8 cellular contexts compared by ENCODE assay signal in the genomic region with DNA sequence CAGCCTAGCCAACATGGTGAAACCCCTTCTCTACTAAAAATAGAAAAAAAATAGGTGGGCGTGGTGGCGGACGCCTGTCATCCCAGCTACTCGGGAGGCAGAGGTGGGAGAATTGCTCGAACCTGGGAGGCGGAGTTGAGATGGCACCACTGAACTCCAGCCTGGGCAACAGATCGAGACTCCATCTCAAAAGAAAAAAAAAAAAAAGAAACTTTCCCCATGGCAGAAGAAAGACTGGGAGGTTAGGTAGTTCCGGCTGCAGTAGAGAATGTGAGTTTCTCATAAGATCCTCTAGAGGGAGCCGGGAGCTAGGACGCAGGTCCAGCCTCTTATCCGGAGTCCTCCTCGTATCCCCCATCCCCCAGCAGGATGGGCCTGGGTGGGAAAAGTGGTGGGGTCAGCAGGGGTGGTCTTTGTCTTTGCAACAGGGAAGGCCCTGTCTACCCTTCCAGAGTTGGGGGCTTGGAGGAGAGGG. TPM values are rescaled to one million over a fixed set of nuclear protein-coding genes. Genes with fewer than 3 reads are reported as not detected.
DNase-seq lines count a peak whose midpoint lies in the region; ATAC-seq, FAIRE-seq and TF ChIP-seq lines count a peak whose summit lies in the region.

No MANE protein-coding gene starts in this region.

- no peak overlapping the region for H3K4ac ChIP-seq in neuronal stem cell (ENCODE audit: low read length)

- peak; percentile 83 for TF ChIP-seq CTCF in C4-2B (conservative IDR thresholded peaks at IDR 0.05)
- peak; percentile 64 for TF ChIP-seq CTCF in VCaP (conservative IDR thresholded peaks at IDR 0.05)
- TF ChIP-seq CTCF in fibroblast of the aortic adventitia (IDR thresholded peaks at IDR 0.05; ENCODE audit: insufficient read depth, low read length), result peak; percentile 81

- no peak overlapping the region for H3K18ac ChIP-seq in neuronal stem cell (ENCODE audit: low read length)

- H3K9ac ChIP-seq in neuronal stem cell (ENCODE audit: low read depth, low read length, poor library complexity), result no peak overlapping the region

- H2BK12ac ChIP-seq in neuronal stem cell (ENCODE audit: low read length), result no peak overlapping the region

- no peak overlapping the region for H2AK5ac ChIP-seq in neuronal stem cell (ENCODE audit: low read depth, low read length)

- no peaks in the 10 kb centered on the region for H3K9me3 ChIP-seq in neuronal stem cell (replicated peaks in 1 of 2; ENCODE audit: control insufficient read depth in 2 of 2, insufficient read depth in 1 of 2, low read depth in 1 of 2, low read length in 2 of 2)

- H3K79me1 ChIP-seq in neuronal stem cell (ENCODE audit: low read depth, low read length), result no peaks in the 10 kb centered on the region

- no peak overlapping the region for H2BK120ac ChIP-seq in neuronal stem cell (ENCODE audit: low read depth, low read length)

- no peak overlapping the region for H2BK5ac ChIP-seq in neuronal stem cell (ENCODE audit: low read length)

- peak overlapping the region; percentile 21 for H2AFZ ChIP-seq in neuronal stem cell (ENCODE audit: low read length)

- no peak overlapping the region for H2BK15ac ChIP-seq in neuronal stem cell (ENCODE audit: low read length)

- ATAC-seq in GM19351 (IDR thresholded peaks at IDR 0.05; ENCODE audit: unreplicated experiment) (no peak), HG02571 (IDR thresholded peaks at IDR 0.05; ENCODE audit: unreplicated experiment) (no peak)

- H3K4me2 ChIP-seq in neuronal stem cell (ENCODE audit: insufficient read depth, low read length, poor library complexity, severe bottlenecking), result no peak overlapping the region

- H3K36me3 ChIP-seq in neuronal stem cell (replicated peaks in 1 of 2; ENCODE audit: control insufficient read depth in 2 of 2, insufficient read depth in 2 of 2, low read length in 2 of 2), result no peaks in the 10 kb centered on the region

- H3K27me3 ChIP-seq in neuronal stem cell (ENCODE audit: control insufficient read depth in 3 of 3, insufficient read depth in 3 of 3, low read depth in 1 of 3, low read length in 3 of 3), result no peaks in the 10 kb centered on the region

- FAIRE-seq in GM18507 (lab: Jason Lieb, UNC), result peak; percentile 78

- DNase-seq in GM18507 (ENCODE audit: extremely low spot score, insufficient read length, low read depth) (peak; percentile 58), NCI-H2196 (lab: John Stamatoyannopoulos, UW; ENCODE audit: unreplicated experiment) (peak; percentile 64), fibroblast of the aortic adventitia (ENCODE audit: low read depth) (peak; percentile 79), neuronal stem cell (ENCODE audit: low spot score) (peak; percentile 56)

- H3K14ac ChIP-seq in neuronal stem cell (ENCODE audit: low read length), result no peak overlapping the region

- WGBS in neuronal stem cell (ENCODE audit: extremely low coverage in 2 of 2, insufficient read length in 2 of 2, insufficient replicate concordance in 1 of 2), 2 donors, result no CpG with 5 or more reads among the region's 12 CpGs

- H4K91ac ChIP-seq in neuronal stem cell (ENCODE audit: low read depth, low read length, poor library complexity), result no peak overlapping the region

- H3K27ac ChIP-seq in C4-2B, result no peak overlapping the region
- no peak overlapping the region for H3K27ac ChIP-seq in VCaP
- H3K27ac ChIP-seq in neuronal stem cell (replicated peaks; ENCODE audit: low read length), result no peak overlapping the region

- H4K8ac ChIP-seq in neuronal stem cell (ENCODE audit: low read depth, low read length), result no peak overlapping the region

- no peak overlapping the region for H3K4me3 ChIP-seq in fibroblast of the aortic adventitia (ENCODE audit: low read depth, low read length)
- no peak overlapping the region for H3K4me3 ChIP-seq in neuronal stem cell (ENCODE audit: low read length in 2 of 2)

- H3K4me1 ChIP-seq in neuronal stem cell (ENCODE audit: control insufficient read depth in 2 of 2, insufficient read depth in 1 of 2, low read depth in 1 of 2, low read length in 2 of 2), result no peaks in the 10 kb centered on the region

- no peak overlapping the region for H3K23ac ChIP-seq in neuronal stem cell (ENCODE audit: low read depth, low read length, poor library complexity)

RNA-seq across cellular contexts. Expression of a gene that starts 13.2 kb away (rescaled TPM):
- total RNA-seq in fibroblast of the aortic adventitia (ENCODE audit: low replicate concordance), result not detected in 2 replicates
- 0.11 TPM for polyA plus RNA-seq in neuronal stem cell (2013, experiment 1 of 2)
- polyA plus RNA-seq in neuronal stem cell (2013, experiment 2 of 2), result 0.07 TPM

RNA-seq across cellular contexts. Expression of a gene that starts 16.4 kb away (rescaled TPM):
- 177 and 215 TPM in 2 replicates for total RNA-seq in fibroblast of the aortic adventitia (ENCODE audit: low replicate concordance)
- 165 TPM for polyA plus RNA-seq in neuronal stem cell (2013, experiment 1 of 2)
- polyA plus RNA-seq in neuronal stem cell (2013, experiment 2 of 2), result 164 TPM

RNA-seq across cellular contexts. Expression of a gene that starts 42.1 kb away (rescaled TPM):
- total RNA-seq in fibroblast of the aortic adventitia (ENCODE audit: low replicate concordance), result 12.6 and 14.7 TPM in 2 replicates
- polyA plus RNA-seq in neuronal stem cell (2013, experiment 1 of 2), result 14.7 TPM
- polyA plus RNA-seq in neuronal stem cell (2013, experiment 2 of 2), result 15.1 TPM

RNA-seq across cellular contexts. Expression of a gene that starts 42.2 kb away (rescaled TPM):
- total RNA-seq in fibroblast of the aortic adventitia (ENCODE audit: low replicate concordance), result 0.99 and 5.1 TPM in 2 replicates
- polyA plus RNA-seq in neuronal stem cell (2013, experiment 1 of 2), result 0.60 TPM
- polyA plus RNA-seq in neuronal stem cell (2013, experiment 2 of 2), result 0.64 TPM
